In the genomic region with DNA sequence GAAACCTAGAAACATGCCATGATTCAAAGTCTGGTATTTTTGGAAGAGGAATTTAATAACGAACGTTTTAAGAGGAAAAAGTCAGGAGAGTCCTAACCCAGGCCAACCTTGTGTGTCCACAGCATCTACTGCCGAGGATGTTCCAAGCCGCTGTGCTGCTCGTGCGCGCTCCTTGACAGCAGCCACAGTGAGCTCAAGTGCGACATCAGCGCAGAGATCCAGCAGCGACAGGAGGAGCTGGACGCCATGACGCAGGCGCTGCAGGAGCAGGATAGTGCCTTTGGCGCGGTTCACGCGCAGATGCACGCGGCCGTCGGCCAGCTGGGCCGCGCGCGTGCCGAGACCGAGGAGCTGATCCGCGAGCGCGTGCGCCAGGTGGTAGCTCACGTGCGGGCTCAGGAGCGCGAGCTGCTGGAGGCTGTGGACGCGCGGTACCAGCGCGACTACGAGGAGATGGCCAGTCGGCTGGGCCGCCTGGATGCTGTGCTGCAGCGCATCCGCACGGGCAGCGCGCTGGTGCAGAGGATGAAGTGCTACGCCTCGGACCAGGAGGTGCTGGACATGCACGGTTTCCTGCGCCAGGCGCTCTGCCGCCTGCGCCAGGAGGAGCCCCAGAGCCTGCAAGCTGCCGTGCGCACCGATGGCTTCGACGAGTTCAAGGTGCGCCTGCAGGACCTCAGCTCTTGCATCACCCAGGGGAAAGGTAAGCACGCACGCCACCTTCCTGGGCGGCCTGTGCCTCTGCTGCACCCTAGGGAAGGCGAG, we compare ENCODE assay signal across 42 cellular contexts. TPM values are rescaled to one million over a fixed set of nuclear protein-coding genes. Genes with fewer than 3 reads are reported as not detected.
"Had no signal": no experiment of that assay in that cellular context is flagged by ENCODE, and none has a peak within 500 bp of the region (broad histone marks: within the 10 kb centered on the region; RNA-seq: fewer than 3 reads in every experiment).

No MANE protein-coding gene starts in this region.

- H3K9me3 Mint-ChIP-seq: activated naive CD8-positive, alpha-beta T cell treated with anti-CD3 and anti-CD28 coated beads for 36 hours; activated T-cell treated with anti-CD3 and anti-CD28 coated beads, Interleukin-2, amount 50 U/mL, for 4 hours; activated T-helper 17 cell treated with anti-CD3 and anti-CD28 coated beads, Interleukin-2, amount 50 U/mL, for 72 hours; nephron had no signal

- H3K4me3 Mint-ChIP-seq: activated naive CD8-positive, alpha-beta T cell treated with anti-CD3 and anti-CD28 coated beads for 36 hours; activated T-cell treated with anti-CD3 and anti-CD28 coated beads, Interleukin-2, amount 50 U/mL, for 4 hours; activated T-helper 17 cell treated with anti-CD3 and anti-CD28 coated beads, Interleukin-2, amount 50 U/mL, for 72 hours; brain; nephron; T-helper 17 cell had no signal

- H3K4me1 ChIP-seq: ascending aorta, colonic mucosa had no signal

- ATAC-seq: activated CD4-positive, CD25-positive, alpha-beta regulatory T cell treated with anti-CD3 and anti-CD28 coated beads, Interleukin-2, amount 50 U/mL, for 24 hours; activated T-cell treated with anti-CD3 and anti-CD28 coated beads, Interleukin-2, amount 50 U/mL, for 4 hours; activated T-helper 17 cell treated with anti-CD3 and anti-CD28 coated beads, Interleukin-2, amount 50 U/mL, for 72 hours; gastroesophageal sphincter; mucosa of descending colon; sciatic nerve; T-helper 17 cell had no signal

- H3K4me1 Mint-ChIP-seq: activated naive CD8-positive, alpha-beta T cell treated with anti-CD3 and anti-CD28 coated beads for 36 hours; brain; nephron had no signal

- H3K4me3 ChIP-seq: adrenal gland, ascending aorta, cardiac muscle cell, colonic mucosa, gastroesophageal sphincter, hepatocyte, left ventricle myocardium inferior, lung, mucosa of descending colon, ovary, prostate gland, skin epidermis, transverse colon, uterus had no signal

- H3K27ac ChIP-seq: adrenal gland, ascending aorta, cardiac muscle cell, colonic mucosa, gastroesophageal sphincter, hepatocyte, left ventricle myocardium inferior, neutrophil, ovary, prostate gland, transverse colon, uterus, WERI-Rb-1 had no signal

- H3K27ac Mint-ChIP-seq: activated T-helper 17 cell treated with anti-CD3 and anti-CD28 coated beads, Interleukin-2, amount 50 U/mL, for 72 hours; brain; nephron; T-helper 17 cell had no signal

- H3K27me3 ChIP-seq: adrenal gland, ascending aorta, cardiac muscle cell, colonic mucosa, gastroesophageal sphincter, hepatocyte, neutrophil, ovary, transverse colon, uterus had no signal

- H3K4me2 ChIP-seq: hepatocyte had no signal

- H3K36me3 ChIP-seq: ovary, uterus had no signal

- DNase-seq: activated CD4-positive, alpha-beta T cell treated with anti-CD3 and anti-CD28 coated beads for 48 hours; activated CD4-positive, alpha-beta T cell treated with anti-CD3 and anti-CD28 coated beads, Interleukin-2, amount 50 U/mL, for 48 hours; activated CD8-positive, alpha-beta memory T cell treated with anti-CD3 and anti-CD28 coated beads, Interleukin-2, amount 50 U/mL, for 4 hours; activated naive CD4-positive, alpha-beta T cell; activated naive CD8-positive, alpha-beta T cell treated with anti-CD3 and anti-CD28 coated beads for 36 hours; activated T-cell treated with anti-CD3 and anti-CD28 coated beads, Interleukin-2, amount 50 U/mL, for 4 hours; cerebellar nuclear complex; colonic mucosa; effector memory CD4-positive, alpha-beta T cell; islet precursor cell; left ventricle myocardium inferior; mucosa of descending colon; ovary; retina; stimulated activated CD4-positive, alpha-beta T cell treated with anti-CD3 and anti-CD28 coated beads, Interleukin-12 subunit alpha, Interleukin-12 subunit beta, amount 100 ng/mL, for 4 hours; stimulated activated CD4-positive, alpha-beta T cell treated with anti-CD3 and anti-CD28 coated beads, Interleukin-4, amount 100 ng/mL, for 1 hour; T-helper 17 cell; T1000; transverse colon; uterus; WERI-Rb-1 had no signal

- H3K9me3 ChIP-seq: adrenal gland, ascending aorta, colonic mucosa, gastroesophageal sphincter, left ventricle myocardium inferior, mucosa of descending colon, neutrophil, ovary, prostate gland, transverse colon, uterus had no signal

- H2AFZ ChIP-seq: hepatocyte had no signal

- H3K27me3 Mint-ChIP-seq: activated naive CD8-positive, alpha-beta T cell treated with anti-CD3 and anti-CD28 coated beads for 36 hours; activated T-helper 17 cell treated with anti-CD3 and anti-CD28 coated beads, Interleukin-2, amount 50 U/mL, for 72 hours; brain; T-helper 17 cell had no signal

RNA-seq across cellular contexts. Expression of gene GOLGA6A, which starts 59.5 kb away (rescaled TPM):
- total RNA-seq: activated CD8-positive, alpha-beta memory T cell treated with anti-CD3 and anti-CD28 coated beads for 36 hours; activated naive CD8-positive, alpha-beta T cell treated with anti-CD3 and anti-CD28 coated beads for 36 hours; activated T-cell treated with anti-CD3 and anti-CD28 coated beads, Interleukin-2, amount 50 U/mL, for 4 hours; adrenal gland; ascending aorta; colonic mucosa; dermis microvascular lymphatic vessel endothelial cell; fibroblast of villous mesenchyme; hepatocyte; left ventricle myocardium inferior; mesenteric fat pad; mucosa of descending colon; myocyte; temporal lobe; transverse colon had no signal
- polyA plus RNA-seq: cardiac muscle cell, fibroblast of lung, hepatocyte had no signal
